In genomic region chr15:49620658-49621326, GRCh38 we compare ENCODE assay signal across 1 cellular context.
TF ChIP-seq lines count a peak whose summit lies in the region.

TSS of gene DTWD1 (plus strand) at chr15:49621048. CDS start at chr15:49625168, 4,120 bp downstream.
TSS of gene FAM227B (minus strand) at chr15:49620818. CDS start at chr15:49615171, 5,647 bp downstream.

TF ChIP-seq in K562, 482 proteins besides CTCF, POLR2A, EP300 and RAD21 (continued from another document and continues in another):
- TF ChIP-seq ARID3A (IDR thresholded peaks at IDR 0.05; ENCODE audit: borderline replicate concordance, low read depth, low read length) (no peak), ELK1 (CRISPR knock-in tag; IDR thresholded peaks at IDR 0.05) (no peak), TEAD1 (CRISPR knock-in tag; IDR thresholded peaks at IDR 0.05) (peak; percentile 54 to 86; a peak in 3 of 4 replicates), HNRNPH1 (optimal IDR thresholded peaks at IDR 0.05; ENCODE audit: low read depth, low read length) (no peak), MITF (IDR thresholded peaks at IDR 0.05) (peak; percentile 52; the same call in 1 of the 2 replicates), ZBTB26 (CRISPR knock-in tag; IDR thresholded peaks at IDR 0.05) (no peak), U2AF1 (optimal IDR thresholded peaks at IDR 0.05; ENCODE audit: low read depth, low read length) (no peak), CSDE1 (IDR thresholded peaks at IDR 0.05) (no peak), POLR3G (IDR thresholded peaks at IDR 0.05; ENCODE audit: extremely low read depth, insufficient read length, insufficient replicate concordance) (no peak), FOSL1 (tag; conservative IDR thresholded peaks at IDR 0.05) (no peak), MAFF (IDR thresholded peaks at IDR 0.05; ENCODE audit: low read length) (no peak), NONO (IDR thresholded peaks at IDR 0.05; ENCODE audit: low read depth in 2 of 2, low read length in 1 of 2) (no peak), ZNF507 (tag; conservative IDR thresholded peaks at IDR 0.05) (no peak), RREB1 (CRISPR knock-in tag; IDR thresholded peaks at IDR 0.05) (peak; percentile 89), ZC3H4 (CRISPR knock-in tag; IDR thresholded peaks at IDR 0.05; ENCODE audit: borderline replicate concordance) (no peak), NUFIP1 (IDR thresholded peaks at IDR 0.05; ENCODE audit: partially characterized antibody) (no peak), KDM5B (IDR thresholded peaks at IDR 0.05; ENCODE audit: insufficient replicate concordance, low read depth, low read length) (peak; percentile 96), RBFOX2 (IDR thresholded peaks at IDR 0.05; ENCODE audit: low read depth, low read length) (peak; percentile 96), WHSC1 (IDR thresholded peaks at IDR 0.05; ENCODE audit: low read length) (no peak), ZNF717 (CRISPR knock-in tag; IDR thresholded peaks at IDR 0.05) (no peak), TRIM28 (IDR thresholded peaks at IDR 0.05) (peak; percentile 32; the same call in 1 of the 2 replicates), PML (IDR thresholded peaks at IDR 0.05; ENCODE audit: low read length) (peak; percentile 51; the same call in 1 of the 2 replicates), RBM34 (IDR thresholded peaks at IDR 0.05; ENCODE audit: borderline replicate concordance, insufficient read depth, low read length) (no peak), ZNF146 (CRISPR knock-in tag; IDR thresholded peaks at IDR 0.05; ENCODE audit: unreplicated experiment) (no peak), ZNF224 (CRISPR knock-in tag; IDR thresholded peaks at IDR 0.05) (no peak), GABPA (tag; conservative IDR thresholded peaks at IDR 0.05; ENCODE audit: low read depth) (peak; percentile 94), ZNF398 (CRISPR knock-in tag; IDR thresholded peaks at IDR 0.05) (no peak), STAT5B (CRISPR knock-in tag; IDR thresholded peaks at IDR 0.05) (no peak), ZNF655 (CRISPR knock-in tag; IDR thresholded peaks at IDR 0.05) (no peak), CUX1 (CRISPR knock-in tag; IDR thresholded peaks at IDR 0.05) (no peak), STAG1 (CRISPR knock-in tag; IDR thresholded peaks at IDR 0.05; ENCODE audit: borderline replicate concordance) (no peak), XRCC3 (IDR thresholded peaks at IDR 0.05) (no peak), MIER1 (IDR thresholded peaks at IDR 0.05; ENCODE audit: low read depth) (no peak), EWSR1 (IDR thresholded peaks at IDR 0.05; ENCODE audit: borderline replicate concordance, low read depth, partially characterized antibody) (no peak), ZFP1 (CRISPR knock-in tag; IDR thresholded peaks at IDR 0.05) (no peak; the same call in 1 of the 2 replicates), SMARCB1 (IDR thresholded peaks at IDR 0.05; ENCODE audit: insufficient read length, low read depth) (no peak), MAZ (CRISPR knock-in tag; conservative IDR thresholded peaks at IDR 0.05 in 1 of 2, IDR thresholded peaks at IDR 0.05 in 1 of 2) (peak; percentile 88 to 96), RBBP5 (IDR thresholded peaks at IDR 0.05; ENCODE audit: borderline replicate concordance, insufficient read depth, low read length, poor library complexity, severe bottlenecking) (peak; percentile 100), GATAD2A (IDR thresholded peaks at IDR 0.05) (peak; percentile 87; the same call in 1 of the 2 replicates), EGR1 (conservative IDR thresholded peaks at IDR 0.05) (no peak), CCNT2 (IDR thresholded peaks at IDR 0.05; ENCODE audit: borderline replicate concordance, extremely low read depth, insufficient read length, low read depth, low read length) (peak; percentile 92), THAP7 (CRISPR knock-in tag; IDR thresholded peaks at IDR 0.05) (no peak), GABPB1 (CRISPR knock-in tag; IDR thresholded peaks at IDR 0.05) (peak; percentile 97)
